In the genomic region with DNA sequence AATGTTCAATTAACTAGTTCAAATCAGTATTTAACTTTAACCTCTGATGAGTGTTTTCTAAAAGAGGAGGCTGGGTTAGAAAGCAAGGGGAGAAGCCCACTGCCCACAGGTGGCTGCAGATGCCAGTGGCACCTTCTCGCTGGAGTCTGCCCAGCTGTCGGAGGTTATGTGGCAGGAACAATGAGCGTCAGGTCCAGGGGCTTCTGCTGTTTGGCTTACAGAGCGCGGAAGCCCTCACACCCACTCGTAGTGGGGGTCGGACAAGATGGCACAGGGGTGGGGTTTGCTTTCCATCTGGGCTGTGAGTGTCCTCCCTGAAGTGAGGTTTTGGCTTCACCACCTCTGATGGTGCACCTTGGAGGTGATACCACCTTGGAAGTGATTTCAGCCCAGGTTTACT, we compare ENCODE assay signal across 9 cellular contexts. TPM values are rescaled to one million over a fixed set of nuclear protein-coding genes. Genes with fewer than 3 reads are reported as not detected.
A peak's percentile ranks its signal among the peaks of the same experiment; 100 is the strongest.
DNase-seq lines count a peak whose midpoint lies in the region; ATAC-seq and TF ChIP-seq lines count a peak whose summit lies in the region.
"Had no signal": no experiment of that assay in that cellular context is flagged by ENCODE, and none has a peak within 500 bp of the region (broad histone marks: within the 10 kb centered on the region; RNA-seq: fewer than 3 reads in every experiment).

No MANE protein-coding gene starts in this region.

- no peak overlapping the region for H3K4me2 ChIP-seq in parathyroid adenoma (ENCODE audit: low read length)

- peaks cover 3% of the 10 kb centered on the region for H3K79me2 ChIP-seq in parathyroid adenoma

- no peaks in the 10 kb centered on the region for H3K27me3 Mint-ChIP-seq in CD4-positive, alpha-beta T cell

- TF ChIP-seq CTCF in CD4-positive, alpha-beta T cell (IDR thresholded peaks at IDR 0.05): no peak
- no peak for TF ChIP-seq CTCF in RWPE1 (conservative IDR thresholded peaks at IDR 0.05; ENCODE audit: low read depth)
- TF ChIP-seq CTCF in parathyroid adenoma (IDR thresholded peaks at IDR 0.05): no peak
- no peak for TF ChIP-seq CTCF in brain microvascular endothelial cell (IDR thresholded peaks at IDR 0.05; ENCODE audit: low read depth, low read length, missing control alignments)

- H3K27ac ChIP-seq in CD4-positive, alpha-beta T cell (ENCODE audit: low read depth, low read length): no peak overlapping the region
- H3K27ac ChIP-seq in RWPE1 (peak overlapping the region; percentile 93), duodenal mucosa (ENCODE audit: low read depth, low read length) (peak overlapping the region; percentile 72), parathyroid adenoma (peak overlapping the region; percentile 78), brain microvascular endothelial cell (no peak overlapping the region)

- H3K27me3 ChIP-seq in CD4-positive, alpha-beta T cell (ENCODE audit: control insufficient read depth, insufficient read depth, low read length): no peaks in the 10 kb centered on the region
- no peaks in the 10 kb centered on the region for H3K27me3 ChIP-seq in duodenal mucosa (ENCODE audit: control insufficient read depth in 1 of 2, insufficient read depth in 2 of 2, low read length in 2 of 2)
- no peaks in the 10 kb centered on the region for H3K27me3 ChIP-seq in parathyroid adenoma (ENCODE audit: control insufficient read depth, insufficient read depth, low read length)
- H3K27me3 ChIP-seq in brain microvascular endothelial cell (replicated peaks): no peaks in the 10 kb centered on the region

- H3K36me3 ChIP-seq in duodenal mucosa (ENCODE audit: control insufficient read depth in 1 of 2, insufficient read depth in 2 of 2, low read length in 2 of 2) (no peaks in the 10 kb centered on the region), parathyroid adenoma (ENCODE audit: control insufficient read depth, insufficient read depth, low read length) (no peaks in the 10 kb centered on the region), brain microvascular endothelial cell (replicated peaks) (no peaks in the 10 kb centered on the region)

- H3K9me3 ChIP-seq in CD4-positive, alpha-beta T cell (ENCODE audit: control insufficient read depth, low read length): no peaks in the 10 kb centered on the region
- H3K9me3 ChIP-seq in duodenal mucosa (ENCODE audit: control insufficient read depth in 1 of 2, low read length in 2 of 2) (no peaks in the 10 kb centered on the region), parathyroid adenoma (ENCODE audit: control insufficient read depth, low read length) (no peaks in the 10 kb centered on the region)

- no peak for ATAC-seq in CD4-positive, alpha-beta T cell (ENCODE audit: poor library complexity)
- no peak for ATAC-seq in HG02642 (IDR thresholded peaks at IDR 0.05; ENCODE audit: poor library complexity, unreplicated experiment)

- H2AFZ ChIP-seq in parathyroid adenoma: no peak overlapping the region

- intact Hi-C loops in CD4-positive, alpha-beta T cell (cut with DNase I, micrococcal nuclease): no loop called here

- H3K9ac ChIP-seq in duodenal mucosa (ENCODE audit: low read depth in 1 of 2, low read length in 2 of 2) (peak overlapping the region in 1 of 2 donors; percentile 62), parathyroid adenoma (no peak overlapping the region)

- POLR2A ChIA-PET in CD4-positive, alpha-beta T cell (lab: Charles Lee): interaction anchor here (0.7 to 2.2 kb wide), 3 partner anchors 35 to 160 kb away, joined by 3 to 11 read pairs (median 5); a partner anchor contains a TSS
- POLR2A ChIA-PET in RWPE1 (lab: Yijun Ruan, JAX; ENCODE audit: low non-redundant PET): no interaction called here

- H3K4me1 ChIP-seq in duodenal mucosa (ENCODE audit: control insufficient read depth in 1 of 2, insufficient read depth in 2 of 2, low read length in 2 of 2) (peaks cover 24 to 26% of the 10 kb centered on the region in 2 donors), parathyroid adenoma (no peaks in the 10 kb centered on the region)

- H3K4me3 Mint-ChIP-seq in CD4-positive, alpha-beta T cell: peak overlapping the region; percentile 74

- H3K4me1 Mint-ChIP-seq in CD4-positive, alpha-beta T cell (ENCODE audit: low read depth): peaks cover 52% of the 10 kb centered on the region

- no peak for DNase-seq in CD4-positive, alpha-beta T cell
- DNase-seq in RWPE1 (ENCODE audit: low spot score): no peak
- no peak for DNase-seq in T-helper 9 cell
- no peak for DNase-seq in brain microvascular endothelial cell
- DNase-seq in activated effector memory CD4-positive, alpha-beta T cell treated with Interleukin-2 at 50 U/mL for 16 hours: no peak
- DNase-seq: DMS 273 treated with DMSO at 0.1 percent for 48 hours had no signal

- H3K27ac Mint-ChIP-seq in CD4-positive, alpha-beta T cell: peak overlapping the region; percentile 76

- CTCF ChIA-PET in CD4-positive, alpha-beta T cell (lab: Charles Lee): no interaction called here
- CTCF ChIA-PET in RWPE1 (lab: Yijun Ruan, JAX): no interaction called here

- H3K36me3 Mint-ChIP-seq in CD4-positive, alpha-beta T cell (ENCODE audit: low read depth): no peaks in the 10 kb centered on the region

- H3K4me3 ChIP-seq in duodenal mucosa (ENCODE audit: low read depth in 1 of 2, low read length in 2 of 2) (peak overlapping the region in 1 of 2 donors; percentile 17), parathyroid adenoma (ENCODE audit: low read depth, low read length) (no peak overlapping the region), brain microvascular endothelial cell (ENCODE audit: low read depth, low read length) (no peak overlapping the region)

- no peaks in the 10 kb centered on the region for H3K9me3 Mint-ChIP-seq in CD4-positive, alpha-beta T cell

- in situ Hi-C loops in brain microvascular endothelial cell (cut with HindIII; ENCODE audit: low pct_ligation_motif_present, low sequenced_read_pairs): no loop called here

RNA-seq across cellular contexts. Expression of a gene that starts 8.5 kb away (rescaled TPM):
- 10 to 100 TPM; 12.9 to 14.1 TPM for total RNA-seq in CD4-positive, alpha-beta T cell

RNA-seq across cellular contexts. Expression of a gene that starts 35.5 kb away (rescaled TPM):
- 100 to 1,000 TPM; 106 to 112 TPM for total RNA-seq in CD4-positive, alpha-beta T cell

Comparison
In these comparisons a context has a peak if more than half of its experiments do, and no peak if none do; other contexts are left out.
1. H3K27ac ChIP-seq: peak in RWPE1 (single experiment), duodenal mucosa (single experiment) and parathyroid adenoma (single experiment); none in CD4-positive, alpha-beta T cell (single experiment) and brain microvascular endothelial cell (single experiment).